1 cellular context compared by ENCODE assay signal in the genomic region with DNA sequence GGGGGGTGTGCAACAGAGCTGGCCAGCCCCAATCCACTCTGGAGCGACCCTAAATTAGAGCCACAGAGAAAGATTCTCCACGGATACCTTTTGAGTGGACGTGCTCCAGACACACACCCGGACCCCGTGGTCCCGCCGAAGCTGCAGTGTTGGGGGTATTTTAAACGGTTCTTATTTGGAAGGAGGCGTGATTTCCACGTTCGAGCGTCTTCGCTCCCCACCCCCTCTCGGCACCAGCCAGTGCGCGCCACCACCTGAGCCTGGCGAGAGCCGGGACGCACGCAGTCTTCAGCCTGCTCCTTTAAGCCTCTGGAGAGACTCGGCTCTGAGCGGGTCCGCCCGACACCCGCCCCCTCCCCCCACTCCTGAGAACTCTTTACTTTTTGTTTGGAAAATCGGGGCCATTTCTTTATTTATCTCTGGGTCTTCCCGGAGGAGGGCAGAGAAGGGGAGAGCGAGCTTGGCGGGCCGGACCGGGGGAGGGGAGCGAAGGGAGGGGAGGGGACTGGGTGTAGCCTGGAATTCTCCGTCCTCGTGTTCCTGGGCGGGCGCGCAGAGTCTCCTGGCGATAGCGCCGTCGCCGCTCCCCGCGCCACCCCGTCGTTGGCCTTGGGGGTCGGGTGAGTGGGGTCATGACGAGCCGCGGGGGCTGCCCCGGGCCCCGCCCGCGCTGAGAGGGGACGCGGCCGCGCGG.
TF ChIP-seq lines count a peak whose summit lies in the region.

No MANE protein-coding gene starts in this region.

TF ChIP-seq in GM23338, 12 proteins besides CTCF, POLR2A, EP300 and RAD21 (continued from another document):
- TF ChIP-seq, protein P1, sequence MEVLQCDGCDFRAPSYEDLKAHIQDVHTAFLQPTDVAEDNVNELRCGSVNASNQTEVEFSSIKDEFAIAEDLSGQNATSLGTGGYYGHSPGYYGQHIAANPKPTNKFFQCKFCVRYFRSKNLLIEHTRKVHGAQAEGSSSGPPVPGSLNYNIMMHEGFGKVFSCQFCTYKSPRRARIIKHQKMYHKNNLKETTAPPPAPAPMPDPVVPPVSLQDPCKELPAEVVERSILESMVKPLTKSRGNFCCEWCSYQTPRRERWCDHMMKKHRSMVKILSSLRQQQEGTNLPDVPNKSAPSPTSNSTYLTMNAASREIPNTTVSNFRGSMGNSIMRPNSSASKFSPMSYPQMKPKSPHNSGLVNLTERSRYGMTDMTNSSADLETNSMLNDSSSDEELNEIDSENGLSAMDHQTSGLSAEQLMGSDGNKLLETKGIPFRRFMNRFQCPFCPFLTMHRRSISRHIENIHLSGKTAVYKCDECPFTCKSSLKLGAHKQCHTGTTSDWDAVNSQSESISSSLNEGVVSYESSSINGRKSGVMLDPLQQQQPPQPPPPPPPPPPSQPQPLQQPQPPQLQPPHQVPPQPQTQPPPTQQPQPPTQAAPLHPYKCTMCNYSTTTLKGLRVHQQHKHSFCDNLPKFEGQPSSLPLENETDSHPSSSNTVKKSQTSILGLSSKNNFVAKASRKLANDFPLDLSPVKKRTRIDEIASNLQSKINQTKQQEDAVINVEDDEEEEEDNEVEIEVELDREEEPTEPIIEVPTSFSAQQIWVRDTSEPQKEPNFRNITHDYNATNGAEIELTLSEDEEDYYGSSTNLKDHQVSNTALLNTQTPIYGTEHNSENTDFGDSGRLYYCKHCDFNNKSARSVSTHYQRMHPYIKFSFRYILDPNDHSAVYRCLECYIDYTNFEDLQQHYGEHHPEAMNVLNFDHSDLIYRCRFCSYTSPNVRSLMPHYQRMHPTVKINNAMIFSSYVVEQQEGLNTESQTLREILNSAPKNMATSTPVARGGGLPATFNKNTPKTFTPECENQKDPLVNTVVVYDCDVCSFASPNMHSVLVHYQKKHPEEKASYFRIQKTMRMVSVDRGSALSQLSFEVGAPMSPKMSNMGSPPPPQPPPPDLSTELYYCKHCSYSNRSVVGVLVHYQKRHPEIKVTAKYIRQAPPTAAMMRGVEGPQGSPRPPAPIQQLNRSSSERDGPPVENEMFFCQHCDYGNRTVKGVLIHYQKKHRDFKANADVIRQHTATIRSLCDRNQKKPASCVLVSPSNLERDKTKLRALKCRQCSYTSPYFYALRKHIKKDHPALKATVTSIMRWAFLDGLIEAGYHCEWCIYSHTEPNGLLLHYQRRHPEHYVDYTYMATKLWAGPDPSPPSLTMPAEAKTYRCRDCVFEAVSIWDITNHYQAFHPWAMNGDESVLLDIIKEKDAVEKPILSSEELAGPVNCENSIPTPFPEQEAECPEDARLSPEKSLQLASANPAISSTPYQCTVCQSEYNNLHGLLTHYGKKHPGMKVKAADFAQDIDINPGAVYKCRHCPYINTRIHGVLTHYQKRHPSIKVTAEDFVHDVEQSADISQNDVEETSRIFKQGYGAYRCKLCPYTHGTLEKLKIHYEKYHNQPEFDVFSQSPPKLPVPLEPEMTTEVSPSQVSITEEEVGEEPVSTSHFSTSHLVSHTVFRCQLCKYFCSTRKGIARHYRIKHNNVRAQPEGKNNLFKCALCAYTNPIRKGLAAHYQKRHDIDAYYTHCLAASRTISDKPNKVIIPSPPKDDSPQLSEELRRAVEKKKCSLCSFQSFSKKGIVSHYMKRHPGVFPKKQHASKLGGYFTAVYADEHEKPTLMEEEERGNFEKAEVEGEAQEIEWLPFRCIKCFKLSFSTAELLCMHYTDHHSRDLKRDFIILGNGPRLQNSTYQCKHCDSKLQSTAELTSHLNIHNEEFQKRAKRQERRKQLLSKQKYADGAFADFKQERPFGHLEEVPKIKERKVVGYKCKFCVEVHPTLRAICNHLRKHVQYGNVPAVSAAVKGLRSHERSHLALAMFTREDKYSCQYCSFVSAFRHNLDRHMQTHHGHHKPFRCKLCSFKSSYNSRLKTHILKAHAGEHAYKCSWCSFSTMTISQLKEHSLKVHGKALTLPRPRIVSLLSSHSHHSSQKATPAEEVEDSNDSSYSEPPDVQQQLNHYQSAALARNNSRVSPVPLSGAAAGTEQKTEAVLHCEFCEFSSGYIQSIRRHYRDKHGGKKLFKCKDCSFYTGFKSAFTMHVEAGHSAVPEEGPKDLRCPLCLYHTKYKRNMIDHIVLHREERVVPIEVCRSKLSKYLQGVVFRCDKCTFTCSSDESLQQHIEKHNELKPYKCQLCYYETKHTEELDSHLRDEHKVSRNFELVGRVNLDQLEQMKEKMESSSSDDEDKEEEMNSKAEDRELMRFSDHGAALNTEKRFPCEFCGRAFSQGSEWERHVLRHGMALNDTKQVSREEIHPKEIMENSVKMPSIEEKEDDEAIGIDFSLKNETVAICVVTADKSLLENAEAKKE (CRISPR knock-in tag; IDR thresholded peaks at IDR 0.05): no peak
- TF ChIP-seq ZNF114 (CRISPR knock-in tag; IDR thresholded peaks at IDR 0.05): no peak
